8 cellular contexts compared by ENCODE assay signal in genomic region chr17:2025220-2025621, GRCh38.
A peak's percentile ranks its signal among the peaks of the same experiment; 100 is the strongest.
DNase-seq lines count a peak whose midpoint lies in the region; ATAC-seq lines count a peak whose summit lies in the region.

Gene RTN4RL1 (minus strand): TSS chr17:2025334. CDS start chr17:2024865, 469 bp downstream.

- H3K4me1 Mint-ChIP-seq in central memory CD8-positive, alpha-beta T cell = peaks cover 25% of the 10 kb centered on the region

- DNase-seq in DMS79 (lab: John Stamatoyannopoulos, UW) = peak; percentile 50
- DNase-seq in NCI-H1105 treated with DMSO at 0.1 percent for 48 hours (lab: John Stamatoyannopoulos, UW) = peak; percentile 24
- DNase-seq in activated CD4-positive, CD25-positive, alpha-beta regulatory T cell treated with anti-CD3 and anti-CD28 coated beads, Interleukin-2, amount 50 U/mL, for 72 hours = peak; percentile 49
- DNase-seq in central memory CD8-positive, alpha-beta T cell (ENCODE audit: low spot score in 2 of 2) = peak; percentile 37 to 44
- peak; percentile 89 for DNase-seq in left kidney (ENCODE audit: low read depth, low spot score)
- peak; percentile 68 to 81 for DNase-seq in stimulated activated CD4-positive, alpha-beta T cell treated with anti-CD3 and anti-CD28 coated beads, Interleukin-4, amount 100 ng/mL, for 4 hours
- no peak for DNase-seq in KG1 (lab: John Stamatoyannopoulos, UW)

- H3K27me3 Mint-ChIP-seq in central memory CD8-positive, alpha-beta T cell = peaks cover 49% of the 10 kb centered on the region

- H3K27ac Mint-ChIP-seq in central memory CD8-positive, alpha-beta T cell (ENCODE audit: low read depth) = no peak within 1 kb of the TSS

- H3K4me3 Mint-ChIP-seq in central memory CD8-positive, alpha-beta T cell = peak within 1 kb of the TSS; percentile 76

- ATAC-seq in central memory CD8-positive, alpha-beta T cell (replicated peaks; ENCODE audit: extremely low read depth, poor library complexity, severe bottlenecking) = peak; percentile 29
- no peak for ATAC-seq in HG02852 (IDR thresholded peaks at IDR 0.05; ENCODE audit: unreplicated experiment)

- no peaks in the 10 kb centered on the region for H3K36me3 Mint-ChIP-seq in central memory CD8-positive, alpha-beta T cell (ENCODE audit: insufficient read depth)

- no peaks in the 10 kb centered on the region for H3K9me3 Mint-ChIP-seq in central memory CD8-positive, alpha-beta T cell
